ENCODE assay signal across 1 cellular context in genomic region chr7:74454059-74454947, GRCh38.
TF ChIP-seq lines count a peak whose summit lies in the region.

No MANE protein-coding gene starts in this region.

TF ChIP-seq in GM23338, 12 proteins besides CTCF, POLR2A, EP300 and RAD21 (continued from another document):
- TF ChIP-seq ZNF462 (CRISPR knock-in tag; IDR thresholded peaks at IDR 0.05) (no peak), NANOG (IDR thresholded peaks at IDR 0.05; ENCODE audit: borderline replicate concordance) (no peak), EZH2 (IDR thresholded peaks at IDR 0.05; ENCODE audit: low read depth, unreplicated experiment) (no peak), EZH2phosphoT487 (IDR thresholded peaks at IDR 0.05; ENCODE audit: unreplicated experiment) (no peak), CREB1 (CRISPR knock-in tag; IDR thresholded peaks at IDR 0.05; ENCODE audit: low read depth) (no peak), ZNF114 (CRISPR knock-in tag; IDR thresholded peaks at IDR 0.05) (no peak), ETS1 (IDR thresholded peaks at IDR 0.05) (no peak)
